Comparison of ENCODE assay signal across 8 cellular contexts in the genomic region with DNA sequence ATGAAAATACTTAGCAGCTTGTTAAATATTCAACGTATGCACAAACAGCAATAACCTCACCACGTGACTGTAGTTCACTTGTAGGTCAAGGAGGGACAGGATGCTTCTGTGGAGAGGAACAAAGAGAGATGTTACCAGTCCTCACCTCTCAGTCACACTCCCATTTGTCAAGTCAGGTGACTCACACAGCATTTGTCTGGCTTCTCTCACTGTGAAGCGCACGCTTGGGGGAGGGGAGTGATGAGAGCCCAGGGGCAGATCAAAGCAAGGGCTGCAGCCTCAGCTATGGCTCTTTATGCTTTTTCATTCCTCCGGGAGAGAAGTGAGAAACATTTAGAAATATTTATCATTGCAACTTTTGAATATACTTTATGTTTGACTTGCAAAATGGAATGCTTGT. TPM values are rescaled to one million over a fixed set of nuclear protein-coding genes. Genes with fewer than 3 reads are reported as not detected.
DNase-seq lines count a peak whose midpoint lies in the region; ATAC-seq, FAIRE-seq and TF ChIP-seq lines count a peak whose summit lies in the region.

No MANE protein-coding gene starts in this region.

- no peak overlapping the region for H3K27ac Mint-ChIP-seq in effector memory CD8-positive, alpha-beta T cell

- H3K27me3 ChIP-seq in small intestine (ENCODE audit: control insufficient read depth in 2 of 2, insufficient read depth in 2 of 2, low read length in 2 of 2), result peaks cover 8 to 25% of the 10 kb centered on the region in 2 donors

- TF ChIP-seq CTCF in A549 (IDR thresholded peaks at IDR 0.05) (no peak), GM13976 (IDR thresholded peaks at IDR 0.05; ENCODE audit: borderline replicate concordance, control extremely low read depth, extremely low read depth, insufficient read depth, missing control alignments) (no peak)

- H3K27me3 Mint-ChIP-seq in effector memory CD8-positive, alpha-beta T cell, result peaks cover 36 to 58% of the 10 kb centered on the region in 2 donors

- TF ChIP-seq RAD21 in A549 (conservative IDR thresholded peaks at IDR 0.05 in 1 of 2, IDR thresholded peaks at IDR 0.05 in 1 of 2), result 0 out of 5 replicates have a peak, but pooled peaks of 1 of the 2 experiments have one; percentile 17

- no peak for TF ChIP-seq POLR2A in A549 (IDR thresholded peaks at IDR 0.05; ENCODE audit: low read length)

- DNase-seq in A549 (ENCODE audit: low read depth in 1 of 2, low spot score in 1 of 2) (peak; percentile 75 to 91), RPMI7951 (ENCODE audit: low read depth) (peak; percentile 42), small intestine (peak; percentile 14), left lobe of liver (ENCODE audit: low spot score) (no peak), GM13976 (ENCODE audit: low spot score) (no peak)
- DNase-seq in effector memory CD8-positive, alpha-beta T cell, result peak; percentile 16 to 24 (median 17)

- in situ Hi-C loops in GM13976 (cut with MboI; ENCODE audit: low sequenced_read_pairs, unreplicated experiment), result no loop called here

- ATAC-seq in A549, result peak; percentile 67 to 69
- peak; percentile 55 for ATAC-seq in GM21526 (IDR thresholded peaks at IDR 0.05; ENCODE audit: low FRiP score, unreplicated experiment)
- peak; percentile 92 for ATAC-seq in effector memory CD8-positive, alpha-beta T cell (replicated peaks)
- ATAC-seq in HG03469 (IDR thresholded peaks at IDR 0.05; ENCODE audit: unreplicated experiment), result no peak
- ATAC-seq in left lobe of liver, result no peak

- H3K9me3 ChIP-seq in A549, result no peaks in the 10 kb centered on the region
- H3K9me3 ChIP-seq in small intestine (ENCODE audit: control insufficient read depth, low read depth), result no peaks in the 10 kb centered on the region

- no peaks in the 10 kb centered on the region for H3K36me3 Mint-ChIP-seq in effector memory CD8-positive, alpha-beta T cell (ENCODE audit: insufficient read depth)

- peak; percentile 44 to 87; a peak in 3 of 5 replicates for TF ChIP-seq EP300 in A549 (IDR thresholded peaks at IDR 0.05)

- WGBS in A549 (ENCODE audit: missing lambda C conversion rate), result 2% methylated on average over 5 of the region's 5 CpGs
- WGBS in small intestine, 3 donors, result 11 to 21% (median 17%) methylated on average over 5 of the region's 5 CpGs

- CTCF ChIA-PET in A549 (lab: Yijun Ruan, JAX), result interaction anchor here (1.1 to 2.7 kb wide), 3 partner anchors 30 to 33 kb away, joined by 3 to 16 read pairs (median 9); no protein-coding TSS in a partner anchor

- H3K27ac ChIP-seq in A549, result peak overlapping the region; percentile 72 to 93
- no peak overlapping the region for H3K27ac ChIP-seq in small intestine (ENCODE audit: low read depth in 1 of 2, low read length in 1 of 2)

- H3K4me1 ChIP-seq in A549 (peaks cover 57% of the 10 kb centered on the region), small intestine (ENCODE audit: control insufficient read depth in 2 of 2, insufficient read depth in 1 of 2, low read depth in 1 of 2, low read length in 1 of 2) (peaks cover 0 to 12% of the 10 kb centered on the region in 2 donors)

- peak overlapping the region; percentile 65 for H3K4me2 ChIP-seq in A549

- H3K4me3 ChIP-seq in A549 (peak overlapping the region; percentile 0; the same call in 1 of the 3 replicates), small intestine (ENCODE audit: low read depth in 1 of 2, low read length in 2 of 2) (no peak overlapping the region)

- peaks cover 12 to 14% of the 10 kb centered on the region in 2 donors for H3K4me1 Mint-ChIP-seq in effector memory CD8-positive, alpha-beta T cell (ENCODE audit: low read depth in 2 of 2)

- H3K9me3 Mint-ChIP-seq in effector memory CD8-positive, alpha-beta T cell, result no peaks in the 10 kb centered on the region

- H3K36me3 ChIP-seq in small intestine (ENCODE audit: control insufficient read depth in 2 of 2, insufficient read depth in 2 of 2, low read length in 2 of 2), result no peaks in the 10 kb centered on the region

- POLR2A ChIA-PET in A549 (lab: Yijun Ruan, JAX), result interaction anchor here (1.0 to 1.5 kb wide), 3 partner anchors 12 to 31 kb away, joined by 4 to 6 read pairs (median 5); no protein-coding TSS in a partner anchor

- FAIRE-seq in A549 (lab: Jason Lieb, UNC) (peak; percentile 72), small intestine (lab: Jason Lieb, UNC) (no peak)

- peak overlapping the region in 1 of 2 donors; percentile 46 for H3K4me3 Mint-ChIP-seq in effector memory CD8-positive, alpha-beta T cell

TF ChIP-seq in A549, 52 proteins besides CTCF, POLR2A, EP300 and RAD21:
- TF ChIP-seq, protein P1, sequence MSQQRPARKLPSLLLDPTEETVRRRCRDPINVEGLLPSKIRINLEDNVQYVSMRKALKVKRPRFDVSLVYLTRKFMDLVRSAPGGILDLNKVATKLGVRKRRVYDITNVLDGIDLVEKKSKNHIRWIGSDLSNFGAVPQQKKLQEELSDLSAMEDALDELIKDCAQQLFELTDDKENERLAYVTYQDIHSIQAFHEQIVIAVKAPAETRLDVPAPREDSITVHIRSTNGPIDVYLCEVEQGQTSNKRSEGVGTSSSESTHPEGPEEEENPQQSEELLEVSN (IDR thresholded peaks at IDR 0.05; ENCODE audit: borderline replicate concordance, low read depth), result no peak
- no peak for TF ChIP-seq MYC (IDR thresholded peaks at IDR 0.05; ENCODE audit: borderline replicate concordance, low read length)
- TF ChIP-seq, protein P2, sequence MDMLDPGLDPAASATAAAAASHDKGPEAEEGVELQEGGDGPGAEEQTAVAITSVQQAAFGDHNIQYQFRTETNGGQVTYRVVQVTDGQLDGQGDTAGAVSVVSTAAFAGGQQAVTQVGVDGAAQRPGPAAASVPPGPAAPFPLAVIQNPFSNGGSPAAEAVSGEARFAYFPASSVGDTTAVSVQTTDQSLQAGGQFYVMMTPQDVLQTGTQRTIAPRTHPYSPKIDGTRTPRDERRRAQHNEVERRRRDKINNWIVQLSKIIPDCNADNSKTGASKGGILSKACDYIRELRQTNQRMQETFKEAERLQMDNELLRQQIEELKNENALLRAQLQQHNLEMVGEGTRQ (IDR thresholded peaks at IDR 0.05), result peak; percentile 92
- no peak for TF ChIP-seq MAFK (IDR thresholded peaks at IDR 0.05; ENCODE audit: partially characterized antibody)
- 0 out of 2 replicates have a peak, but pooled peaks have one; percentile 11 for TF ChIP-seq RFX5 (IDR thresholded peaks at IDR 0.05)
- TF ChIP-seq JUN (IDR thresholded peaks at IDR 0.05), result peak; percentile 73 to 77; a peak in 4 of 5 replicates
- TF ChIP-seq, protein P3, sequence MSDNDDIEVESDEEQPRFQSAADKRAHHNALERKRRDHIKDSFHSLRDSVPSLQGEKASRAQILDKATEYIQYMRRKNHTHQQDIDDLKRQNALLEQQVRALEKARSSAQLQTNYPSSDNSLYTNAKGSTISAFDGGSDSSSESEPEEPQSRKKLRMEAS (IDR thresholded peaks at IDR 0.05), result peak; percentile 72
- no peak for TF ChIP-seq NR3C1 (IDR thresholded peaks at IDR 0.05)
- peak; percentile 53; the same call in 1 of the 2 replicates for TF ChIP-seq BHLHE40 (IDR thresholded peaks at IDR 0.05; ENCODE audit: low read depth, low read length)
- TF ChIP-seq, protein P4, sequence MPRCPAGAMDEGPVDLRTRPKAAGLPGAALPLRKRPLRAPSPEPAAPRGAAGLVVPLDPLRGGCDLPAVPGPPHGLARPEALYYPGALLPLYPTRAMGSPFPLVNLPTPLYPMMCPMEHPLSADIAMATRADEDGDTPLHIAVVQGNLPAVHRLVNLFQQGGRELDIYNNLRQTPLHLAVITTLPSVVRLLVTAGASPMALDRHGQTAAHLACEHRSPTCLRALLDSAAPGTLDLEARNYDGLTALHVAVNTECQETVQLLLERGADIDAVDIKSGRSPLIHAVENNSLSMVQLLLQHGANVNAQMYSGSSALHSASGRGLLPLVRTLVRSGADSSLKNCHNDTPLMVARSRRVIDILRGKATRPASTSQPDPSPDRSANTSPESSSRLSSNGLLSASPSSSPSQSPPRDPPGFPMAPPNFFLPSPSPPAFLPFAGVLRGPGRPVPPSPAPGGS (IDR thresholded peaks at IDR 0.05), result no peak
- no peak for TF ChIP-seq FOXS1 (CRISPR knock-in tag; IDR thresholded peaks at IDR 0.05)
- peak; percentile 84; the same call in 1 of the 2 replicates for TF ChIP-seq HOXB5 (CRISPR knock-in tag; IDR thresholded peaks at IDR 0.05)
- no peak for TF ChIP-seq CHD4 (IDR thresholded peaks at IDR 0.05; ENCODE audit: borderline replicate concordance)
- peak; percentile 34; the same call in 1 of the 2 replicates for TF ChIP-seq FOSL2 (IDR thresholded peaks at IDR 0.05)
- peak; percentile 89 for TF ChIP-seq FOSL2 (CRISPR knock-in tag; IDR thresholded peaks at IDR 0.05)
- peak; percentile 68 for TF ChIP-seq JUNB (IDR thresholded peaks at IDR 0.05)
- no peak for TF ChIP-seq CBX8 (IDR thresholded peaks at IDR 0.05)
- TF ChIP-seq, protein P5, sequence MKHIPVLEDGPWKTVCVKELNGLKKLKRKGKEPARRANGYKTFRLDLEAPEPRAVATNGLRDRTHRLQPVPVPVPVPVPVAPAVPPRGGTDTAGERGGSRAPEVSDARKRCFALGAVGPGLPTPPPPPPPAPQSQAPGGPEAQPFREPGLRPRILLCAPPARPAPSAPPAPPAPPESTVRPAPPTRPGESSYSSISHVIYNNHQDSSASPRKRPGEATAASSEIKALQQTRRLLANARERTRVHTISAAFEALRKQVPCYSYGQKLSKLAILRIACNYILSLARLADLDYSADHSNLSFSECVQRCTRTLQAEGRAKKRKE (CRISPR knock-in tag; IDR thresholded peaks at IDR 0.05; ENCODE audit: low read depth), result no peak
- TF ChIP-seq GATA3 (IDR thresholded peaks at IDR 0.05; ENCODE audit: borderline replicate concordance), result peak; percentile 64; the same call in 1 of the 2 replicates
- peak; percentile 57; the same call in 1 of the 2 replicates for TF ChIP-seq RARB (CRISPR knock-in tag; IDR thresholded peaks at IDR 0.05)

RNA-seq across cellular contexts. Expression of a gene that starts 2.9 kb away (rescaled TPM):
- polyA plus RNA-seq in A549 (2011; rRNA removed), result 1.5 and 2.0 TPM in 2 replicates
- polyA plus RNA-seq in A549 (2012; cell fraction: cytosol; rRNA removed), result 0.34 and 0.44 TPM in 2 replicates
- polyA plus RNA-seq in A549 (2012; cell fraction: nucleus; rRNA removed), result 2.1 and 2.6 TPM in 2 replicates
- polyA plus RNA-seq in A549 (2017; fragmentation: RNase III; extraction: RNeasy Plus Mini Kit Qiagen cat#74134 plus additional on column Dnase treatment), result 1.7 to 2.0 TPM (median 1.8 TPM) in 3 replicates
- polyA minus RNA-seq in A549 (2011; rRNA and poly(A)+ RNA removed), result 3.6 and 3.7 TPM in 2 replicates
- 0.20 and 0.36 TPM in 2 replicates for total RNA-seq in RPMI7951 (2014; rRNA removed; shearing (Covaris generic))
- under 1 TPM in 2 of 3 donors, not detected in 1; under 0.01 to 0.36 TPM for polyA plus RNA-seq in small intestine
- total RNA-seq in left lobe of liver, result 0.33 TPM

Comparison
In these comparisons a context has a peak if more than half of its experiments do, and no peak if none do; other contexts are left out.
1. ATAC-seq: peak in A549 (2 of 2), GM21526 (single experiment) and effector memory CD8-positive, alpha-beta T cell (single experiment); none in HG03469 (single experiment) and left lobe of liver (single experiment).
2. DNase-seq: peak in A549 (2 of 2), RPMI7951 (single experiment), effector memory CD8-positive, alpha-beta T cell (3 of 3) and small intestine (single experiment); none in left lobe of liver (single experiment) and GM13976 (single experiment).
3. H3K27ac ChIP-seq: peak in A549 (2 of 2); none in small intestine (0 of 2).